In the genomic region with DNA sequence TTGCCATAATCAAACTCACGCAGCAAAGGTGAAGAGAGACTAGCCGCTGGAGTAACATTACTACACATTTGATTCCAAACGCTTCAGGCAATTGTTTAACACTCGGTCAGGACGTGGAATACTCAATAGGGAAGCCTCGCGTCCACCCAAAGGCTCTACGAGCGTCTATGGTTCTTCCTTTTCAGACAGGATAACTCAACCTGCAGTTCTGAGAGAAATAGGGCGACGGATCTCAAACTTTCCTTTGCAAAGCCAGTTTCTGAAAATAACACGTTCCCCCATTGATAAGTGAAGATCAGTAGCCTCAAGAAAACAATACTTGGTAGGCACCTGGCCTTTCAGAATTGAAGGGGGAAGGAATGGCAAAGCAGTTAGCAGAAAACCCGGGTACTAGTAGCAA, we compare ENCODE assay signal across 16 cellular contexts.
DNase-seq lines count a peak whose midpoint lies in the region; TF ChIP-seq lines count a peak whose summit lies in the region.
"Had no signal": no experiment of that assay in that cellular context is flagged by ENCODE, and none has a peak within 500 bp of the region (broad histone marks: within the 10 kb centered on the region; RNA-seq: fewer than 3 reads in every experiment).

No MANE protein-coding gene starts in this region.

- TF ChIP-seq CTCF in type B pancreatic cell (conservative IDR thresholded peaks at IDR 0.05), result no peak

- no peak for DNase-seq in activated naive CD4-positive, alpha-beta T cell treated with anti-CD3 and anti-CD28 coated beads, Interleukin-2, amount 50 U/mL, for 16 hours
- DNase-seq in activated T-helper 1 cell treated with anti-CD3 and anti-CD28 coated beads, Interleukin-12 subunit alpha, Interleukin-12 subunit beta, Interleukin-2, Interleukin-4 antibody, amounts not matched to agents 30 ng/mL and 10 ng/mL and 1 ng/mL, durations not matched to agents 14 hours and 24 hours and 36 hours (ENCODE audit: low spot score), result no peak
- DNase-seq in inferior parietal cortex (ENCODE audit: extremely low spot score) (peak; percentile 36), type B pancreatic cell (ENCODE audit: extremely low spot score, unreplicated experiment) (no peak), mucosa of gallbladder (ENCODE audit: low spot score) (no peak), EL (no peak)
- no peak for DNase-seq in stimulated activated CD4-positive, alpha-beta T cell treated with anti-CD3 and anti-CD28 coated beads, Interleukin-15, amount 100 ng/mL, for 24 hours
- DNase-seq: activated CD4-positive, alpha-beta T cell treated with anti-CD3 and anti-CD28 coated beads for 4 hours; DMS79; IMR-90; lower lobe of right lung; NCI-H1092 treated with DMSO at 0.1 percent for 48 hours; NCI-H446 treated with DMSO at 0.1 percent for 48 hours; PC-3; SW 1271 had no signal

- intact Hi-C loops in activated T-helper 1 cell treated with anti-CD3 and anti-CD28 coated beads, Interleukin-12 subunit alpha, Interleukin-12 subunit beta, Interleukin-2, Interleukin-4 antibody, amounts not matched to agents 30 ng/mL and 10 ng/mL and 1 ng/mL, durations not matched to agents 14 hours and 24 hours and 36 hours (cut with micrococcal nuclease), result no loop called here

- H3K27ac Mint-ChIP-seq in activated naive CD4-positive, alpha-beta T cell treated with anti-CD3 and anti-CD28 coated beads, Interleukin-2, amount 50 U/mL, for 24 hours, result no peak overlapping the region
- H3K27ac Mint-ChIP-seq in activated T-helper 1 cell treated with anti-CD3 and anti-CD28 coated beads, Interleukin-12 subunit alpha, Interleukin-12 subunit beta, Interleukin-2, Interleukin-4 antibody, amounts not matched to agents 30 ng/mL and 10 ng/mL and 1 ng/mL, durations not matched to agents 14 hours and 24 hours and 36 hours, result no peak overlapping the region
- no peak overlapping the region for H3K27ac Mint-ChIP-seq in type B pancreatic cell

- no peaks in the 10 kb centered on the region for H3K36me3 Mint-ChIP-seq in activated naive CD4-positive, alpha-beta T cell treated with anti-CD3 and anti-CD28 coated beads, Interleukin-2, amount 50 U/mL, for 24 hours
- no peaks in the 10 kb centered on the region for H3K36me3 Mint-ChIP-seq in activated T-helper 1 cell treated with anti-CD3 and anti-CD28 coated beads, Interleukin-12 subunit alpha, Interleukin-12 subunit beta, Interleukin-2, Interleukin-4 antibody, amounts not matched to agents 30 ng/mL and 10 ng/mL and 1 ng/mL, durations not matched to agents 14 hours and 24 hours and 36 hours (ENCODE audit: low read depth)
- H3K36me3 Mint-ChIP-seq in type B pancreatic cell, result no peaks in the 10 kb centered on the region

- no peaks in the 10 kb centered on the region for H3K9me3 Mint-ChIP-seq in activated naive CD4-positive, alpha-beta T cell treated with anti-CD3 and anti-CD28 coated beads, Interleukin-2, amount 50 U/mL, for 24 hours
- no peaks in the 10 kb centered on the region for H3K9me3 Mint-ChIP-seq in activated T-helper 1 cell treated with anti-CD3 and anti-CD28 coated beads, Interleukin-12 subunit alpha, Interleukin-12 subunit beta, Interleukin-2, Interleukin-4 antibody, amounts not matched to agents 30 ng/mL and 10 ng/mL and 1 ng/mL, durations not matched to agents 14 hours and 24 hours and 36 hours
- H3K9me3 Mint-ChIP-seq in type B pancreatic cell, result no peaks in the 10 kb centered on the region

- H3K27me3 Mint-ChIP-seq in activated naive CD4-positive, alpha-beta T cell treated with anti-CD3 and anti-CD28 coated beads, Interleukin-2, amount 50 U/mL, for 24 hours, result peaks cover 24% of the 10 kb centered on the region
- H3K27me3 Mint-ChIP-seq in activated T-helper 1 cell treated with anti-CD3 and anti-CD28 coated beads, Interleukin-12 subunit alpha, Interleukin-12 subunit beta, Interleukin-2, Interleukin-4 antibody, amounts not matched to agents 30 ng/mL and 10 ng/mL and 1 ng/mL, durations not matched to agents 14 hours and 24 hours and 36 hours (ENCODE audit: insufficient read depth), result peaks cover 67% of the 10 kb centered on the region
- H3K27me3 Mint-ChIP-seq in type B pancreatic cell, result peaks cover 57% of the 10 kb centered on the region

- peak overlapping the region; percentile 85 for H3K4me3 Mint-ChIP-seq in activated naive CD4-positive, alpha-beta T cell treated with anti-CD3 and anti-CD28 coated beads, Interleukin-2, amount 50 U/mL, for 24 hours
- peak overlapping the region; percentile 80 for H3K4me3 Mint-ChIP-seq in activated T-helper 1 cell treated with anti-CD3 and anti-CD28 coated beads, Interleukin-12 subunit alpha, Interleukin-12 subunit beta, Interleukin-2, Interleukin-4 antibody, amounts not matched to agents 30 ng/mL and 10 ng/mL and 1 ng/mL, durations not matched to agents 14 hours and 24 hours and 36 hours
- H3K4me3 Mint-ChIP-seq in type B pancreatic cell, result peak overlapping the region; percentile 91

- H3K4me1 Mint-ChIP-seq in activated naive CD4-positive, alpha-beta T cell treated with anti-CD3 and anti-CD28 coated beads, Interleukin-2, amount 50 U/mL, for 24 hours, result peaks cover 24% of the 10 kb centered on the region
- H3K4me1 Mint-ChIP-seq in activated T-helper 1 cell treated with anti-CD3 and anti-CD28 coated beads, Interleukin-12 subunit alpha, Interleukin-12 subunit beta, Interleukin-2, Interleukin-4 antibody, amounts not matched to agents 30 ng/mL and 10 ng/mL and 1 ng/mL, durations not matched to agents 14 hours and 24 hours and 36 hours (ENCODE audit: low read depth), result peaks cover 23% of the 10 kb centered on the region
- peaks cover 12% of the 10 kb centered on the region for H3K4me1 Mint-ChIP-seq in type B pancreatic cell (ENCODE audit: unreplicated experiment)
